27 cellular contexts compared by ENCODE assay signal in the genomic region with DNA sequence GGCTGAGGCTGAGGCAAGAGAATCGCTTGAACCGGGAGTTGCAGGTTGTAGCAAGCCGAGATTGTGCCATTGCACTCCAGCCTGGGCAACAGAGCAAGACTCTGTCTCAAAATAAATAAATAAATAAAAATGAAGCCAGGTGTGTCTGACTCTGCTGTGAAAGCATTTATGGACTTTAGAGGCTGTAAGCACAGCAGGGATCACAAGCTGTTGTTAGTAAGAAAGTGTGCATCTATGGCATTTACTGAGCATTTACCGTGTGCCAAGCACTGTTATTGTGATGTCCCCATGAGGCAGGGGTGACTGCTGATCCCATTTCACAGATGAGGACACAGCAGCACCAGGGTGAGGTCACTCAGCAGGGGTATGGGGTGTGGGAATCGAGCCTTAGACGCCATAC. TPM values are rescaled to one million over a fixed set of nuclear protein-coding genes. Genes with fewer than 3 reads are reported as not detected.
"Had no signal": no experiment of that assay in that cellular context is flagged by ENCODE, and none has a peak within 500 bp of the region (broad histone marks: within the 10 kb centered on the region; RNA-seq: fewer than 3 reads in every experiment).

No MANE protein-coding gene starts in this region.

- ATAC-seq: heart right ventricle; left lobe of liver; naive thymus-derived CD8-positive, alpha-beta T cell; psoas muscle; sciatic nerve had no signal

- H2AFZ ChIP-seq: neural progenitor cell, parathyroid adenoma had no signal

- H3K36me3 ChIP-seq: neural progenitor cell, spleen, uterus had no signal

- FAIRE-seq: endometrium, frontal cortex, islet of Langerhans had no signal

- H3K27ac ChIP-seq: heart right ventricle, neural progenitor cell, parathyroid adenoma, psoas muscle, spleen, upper lobe of left lung, uterus had no signal

- H3K4me2 ChIP-seq: neural progenitor cell had no signal

- H3K9ac ChIP-seq: neural progenitor cell, parathyroid adenoma had no signal

- H3K4me3 Mint-ChIP-seq: naive thymus-derived CD8-positive, alpha-beta T cell; neural progenitor cell had no signal

- H3K36me3 Mint-ChIP-seq: naive thymus-derived CD8-positive, alpha-beta T cell; neural progenitor cell had no signal

- H3K79me2 ChIP-seq: parathyroid adenoma had no signal

- H3K4me3 ChIP-seq: heart right ventricle, neural progenitor cell, psoas muscle, spleen, upper lobe of left lung, uterus had no signal

- H3K4me1 ChIP-seq: neural progenitor cell, parathyroid adenoma, psoas muscle, upper lobe of left lung, uterus had no signal

- H3K27me3 Mint-ChIP-seq: naive thymus-derived CD8-positive, alpha-beta T cell had no signal

- DNase-seq: effector memory CD4-positive, alpha-beta T cell; heart right ventricle; hypothalamus; mammary epithelial cell; naive thymus-derived CD8-positive, alpha-beta T cell; occipital lobe; retina; stimulated activated CD4-positive, alpha-beta T cell treated with anti-CD3 and anti-CD28 coated beads, Interleukin-15, amount 100 ng/mL, for 24 hours; stimulated activated CD4-positive, alpha-beta T cell treated with anti-CD3 and anti-CD28 coated beads, Interleukin-1b, Interleukin-23, amount 100 ng/mL, for 48 hours; stimulated activated CD4-positive, alpha-beta T cell treated with anti-CD3 and anti-CD28 coated beads, Interleukin-4, amount 100 ng/mL, for 24 hours; stimulated activated naive CD4-positive, alpha-beta T cell; upper lobe of left lung; uterus had no signal

- H3K9me3 ChIP-seq: heart right ventricle, psoas muscle, spleen, upper lobe of left lung, uterus had no signal

- H3K9me3 Mint-ChIP-seq: naive thymus-derived CD8-positive, alpha-beta T cell; neural progenitor cell had no signal

- H3K27me3 ChIP-seq: heart right ventricle, neural progenitor cell, spleen, upper lobe of left lung, uterus had no signal

RNA-seq across cellular contexts. Expression of gene FAM151A, which starts 20.1 kb away (rescaled TPM):
- total RNA-seq: esophagus mucosa; fibroblast of lung; frontal cortex; lower leg skin; mononuclear cell; naive thymus-derived CD8-positive, alpha-beta T cell; occipital lobe; psoas muscle; sciatic nerve; skeletal muscle tissue; upper lobe of left lung; uterus had no signal
- polyA plus RNA-seq: fibroblast of lung; naive thymus-derived CD8-positive, alpha-beta T cell had no signal

RNA-seq across cellular contexts. Expression of gene MROH7, which starts 38.3 kb away (rescaled TPM):
- polyA plus RNA-seq: mammary epithelial cell; naive thymus-derived CD8-positive, alpha-beta T cell had no signal
